ENCODE assay signal across 2 cellular contexts in the genomic region with DNA sequence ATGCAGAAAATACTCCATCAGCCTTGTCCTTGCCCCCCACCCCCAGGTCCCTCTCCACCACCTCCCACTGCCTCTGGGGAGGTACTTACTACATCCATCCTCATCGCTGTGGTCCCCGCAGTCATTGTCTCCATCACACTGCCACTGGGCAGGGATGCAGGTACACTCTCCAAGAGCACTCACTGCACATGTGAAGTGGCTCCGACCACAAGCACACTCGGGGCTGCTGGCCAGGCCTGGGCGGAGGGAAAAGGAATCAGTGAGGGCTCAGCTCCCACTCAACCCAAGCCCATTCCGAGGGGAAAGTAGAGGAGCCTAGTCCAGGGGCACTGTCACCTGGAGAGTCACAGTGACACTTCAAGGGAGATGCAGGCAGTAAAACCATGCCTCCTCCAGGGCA.
TF ChIP-seq lines count a peak whose summit lies in the region.

No MANE protein-coding gene starts in this region.

TF ChIP-seq in H1, 55 proteins besides CTCF, POLR2A, EP300 and RAD21:
- TF ChIP-seq CBX8 (IDR thresholded peaks at IDR 0.05; ENCODE audit: borderline replicate concordance, low read depth, low read length) (no peak), CBX5 (IDR thresholded peaks at IDR 0.05; ENCODE audit: low read depth, low read length) (no peak)

TF ChIP-seq in HEK293T, 16 proteins besides CTCF, POLR2A, EP300 and RAD21:
- TF ChIP-seq, protein P1, sequence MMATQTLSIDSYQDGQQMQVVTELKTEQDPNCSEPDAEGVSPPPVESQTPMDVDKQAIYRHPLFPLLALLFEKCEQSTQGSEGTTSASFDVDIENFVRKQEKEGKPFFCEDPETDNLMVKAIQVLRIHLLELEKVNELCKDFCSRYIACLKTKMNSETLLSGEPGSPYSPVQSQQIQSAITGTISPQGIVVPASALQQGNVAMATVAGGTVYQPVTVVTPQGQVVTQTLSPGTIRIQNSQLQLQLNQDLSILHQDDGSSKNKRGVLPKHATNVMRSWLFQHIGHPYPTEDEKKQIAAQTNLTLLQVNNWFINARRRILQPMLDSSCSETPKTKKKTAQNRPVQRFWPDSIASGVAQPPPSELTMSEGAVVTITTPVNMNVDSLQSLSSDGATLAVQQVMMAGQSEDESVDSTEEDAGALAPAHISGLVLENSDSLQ (IDR thresholded peaks at IDR 0.05) = no peak
- TF ChIP-seq ARNT (IDR thresholded peaks at IDR 0.05) = no peak
- TF ChIP-seq SP1 (IDR thresholded peaks at IDR 0.05) = no peak
- TF ChIP-seq ELF4 (IDR thresholded peaks at IDR 0.05) = no peak
- TF ChIP-seq FOXA1 (IDR thresholded peaks at IDR 0.05) = no peak
- TF ChIP-seq L3MBTL2 (conservative IDR thresholded peaks at IDR 0.05) = no peak
- no peak for TF ChIP-seq LEF1 (IDR thresholded peaks at IDR 0.05; ENCODE audit: borderline replicate concordance)
- no peak for TF ChIP-seq HDGF (IDR thresholded peaks at IDR 0.05; ENCODE audit: borderline replicate concordance)
- TF ChIP-seq SUZ12 (IDR thresholded peaks at IDR 0.05) = no peak
- TF ChIP-seq FOXK2 (IDR thresholded peaks at IDR 0.05) = no peak
- TF ChIP-seq CTBP1 (IDR thresholded peaks at IDR 0.05; ENCODE audit: borderline replicate concordance) = no peak
- no peak for TF ChIP-seq BHLHE40 (IDR thresholded peaks at IDR 0.05; ENCODE audit: borderline replicate concordance)
- TF ChIP-seq FOXM1 (IDR thresholded peaks at IDR 0.05; ENCODE audit: borderline replicate concordance) = no peak
- no peak for TF ChIP-seq ZNF384 (IDR thresholded peaks at IDR 0.05)
- no peak for TF ChIP-seq TARDBP (IDR thresholded peaks at IDR 0.05)
- no peak for TF ChIP-seq NFRKB (IDR thresholded peaks at IDR 0.05)
